9 cellular contexts compared by ENCODE assay signal in genomic region chr16:24700549-24701392, GRCh38. TPM values are rescaled to one million over a fixed set of nuclear protein-coding genes. Genes with fewer than 3 reads are reported as not detected.
A peak's percentile ranks its signal among the peaks of the same experiment; 100 is the strongest.
DNase-seq lines count a peak whose midpoint lies in the region; ATAC-seq and TF ChIP-seq lines count a peak whose summit lies in the region.
"Had no signal": no experiment of that assay in that cellular context is flagged by ENCODE, and none has a peak within 500 bp of the region (broad histone marks: within the 10 kb centered on the region; RNA-seq: fewer than 3 reads in every experiment).

No MANE protein-coding gene starts in this region.

- H3K27ac ChIP-seq in A673 (ENCODE audit: low read depth, low read length, poor library complexity, severe bottlenecking) (no peak overlapping the region), mesenchymal stem cell (ENCODE audit: low read length, poor library complexity, severe bottlenecking) (peak overlapping the region; percentile 88)

- H3K27ac Mint-ChIP-seq in natural killer cell = no peak overlapping the region
- H3K27ac Mint-ChIP-seq: activated naive CD4-positive, alpha-beta T cell treated with anti-CD3 and anti-CD28 coated beads, Interleukin-2, amount 50 U/mL, for 24 hours had no signal

- no peak overlapping the region for H3K23ac ChIP-seq in mesenchymal stem cell (ENCODE audit: low read length in 2 of 2)

- H3K36me3 Mint-ChIP-seq in natural killer cell = no peaks in the 10 kb centered on the region
- H3K36me3 Mint-ChIP-seq: activated naive CD4-positive, alpha-beta T cell treated with anti-CD3 and anti-CD28 coated beads, Interleukin-2, amount 50 U/mL, for 24 hours had no signal

- no peaks in the 10 kb centered on the region for H3K9me3 Mint-ChIP-seq in natural killer cell
- H3K9me3 Mint-ChIP-seq: activated naive CD4-positive, alpha-beta T cell treated with anti-CD3 and anti-CD28 coated beads, Interleukin-2, amount 50 U/mL, for 24 hours had no signal

- DNase-seq in A673 (ENCODE audit: low spot score) = peak; percentile 92
- peak; percentile 93 for DNase-seq in LoVo (ENCODE audit: low spot score)
- peak; percentile 96 for DNase-seq in dermis blood vessel endothelial cell
- peak; percentile 94 for DNase-seq in mesenchymal stem cell
- DNase-seq in activated T-cell treated with anti-CD3 and anti-CD28 coated beads for 4 hours = no peak
- DNase-seq in natural killer cell = no peak

- H2BK5ac ChIP-seq in mesenchymal stem cell (ENCODE audit: low read depth, low read length, poor library complexity, severe bottlenecking) = no peak overlapping the region

- no peaks in the 10 kb centered on the region for H3K4me1 Mint-ChIP-seq in natural killer cell
- H3K4me1 Mint-ChIP-seq: activated naive CD4-positive, alpha-beta T cell treated with anti-CD3 and anti-CD28 coated beads, Interleukin-2, amount 50 U/mL, for 24 hours had no signal

- no peak overlapping the region for H3K4me2 ChIP-seq in mesenchymal stem cell (ENCODE audit: low read length, poor library complexity, severe bottlenecking)

- CTCF ChIA-PET in A673 (lab: Charles Lee) = no interaction called here

- H3K14ac ChIP-seq in mesenchymal stem cell (ENCODE audit: low read length in 2 of 2) = no peak overlapping the region

- peak overlapping the region; percentile 29 to 52 for H3K4ac ChIP-seq in mesenchymal stem cell (ENCODE audit: low read depth in 1 of 2, low read length in 2 of 2)

- TF ChIP-seq CTCF in A673 (conservative IDR thresholded peaks at IDR 0.05; ENCODE audit: low read depth, low read length) = peak; percentile 22
- TF ChIP-seq CTCF in natural killer cell (IDR thresholded peaks at IDR 0.05) = no peak

- no peaks in the 10 kb centered on the region for H3K4me1 ChIP-seq in A673 (ENCODE audit: insufficient read depth, low read length, poor library complexity, severe bottlenecking)
- peaks cover 9% of the 10 kb centered on the region for H3K4me1 ChIP-seq in mesenchymal stem cell (ENCODE audit: control insufficient read depth, insufficient read depth, low read depth, low read length)

- ATAC-seq in HG03565 (IDR thresholded peaks at IDR 0.05; ENCODE audit: unreplicated experiment) (no peak), HG03175 (IDR thresholded peaks at IDR 0.05; ENCODE audit: unreplicated experiment) (no peak), natural killer cell (no peak)

- H3K9me3 ChIP-seq in A673 (ENCODE audit: low read depth, low read length, poor library complexity, severe bottlenecking) = no peaks in the 10 kb centered on the region
- no peaks in the 10 kb centered on the region for H3K9me3 ChIP-seq in mesenchymal stem cell (ENCODE audit: control insufficient read depth, low read length)

- peak overlapping the region; percentile 78 for H4K8ac ChIP-seq in mesenchymal stem cell (ENCODE audit: low read length)

- H3K4me3 ChIP-seq in A673 (ENCODE audit: low read depth, low read length, poor library complexity, severe bottlenecking) (no peak overlapping the region), mesenchymal stem cell (ENCODE audit: insufficient read depth in 1 of 2, low read depth in 1 of 2, low read length in 2 of 2) (no peak overlapping the region)

- H3K27me3 ChIP-seq in A673 (replicated peaks; ENCODE audit: insufficient read depth, low read depth, low read length, poor library complexity) (no peaks in the 10 kb centered on the region), mesenchymal stem cell (ENCODE audit: control insufficient read depth in 1 of 2, insufficient read depth in 1 of 2, low read length in 2 of 2) (no peaks in the 10 kb centered on the region)

- H2BK15ac ChIP-seq in mesenchymal stem cell (ENCODE audit: low read depth, poor library complexity, severe bottlenecking) = peak overlapping the region; percentile 39

- H3K36me3 ChIP-seq in A673 (ENCODE audit: insufficient read depth, low read length, poor library complexity, severe bottlenecking) (no peaks in the 10 kb centered on the region), mesenchymal stem cell (ENCODE audit: control insufficient read depth in 1 of 2, insufficient read depth in 2 of 2, low read depth in 1 of 2, low read length in 2 of 2) (no peaks in the 10 kb centered on the region)

- 52% methylated on average over 11 of the region's 11 CpGs for WGBS in mesenchymal stem cell

- peak overlapping the region; percentile 88 for H4K91ac ChIP-seq in mesenchymal stem cell (ENCODE audit: low read length)

- H3K79me1 ChIP-seq in mesenchymal stem cell (replicated peaks; ENCODE audit: low read length, poor library complexity, severe bottlenecking) = no peaks in the 10 kb centered on the region

- H3K18ac ChIP-seq in mesenchymal stem cell (ENCODE audit: low read depth in 1 of 2, low read length in 2 of 2) = peak overlapping the region; percentile 74 to 92

- peak overlapping the region; percentile 29 for H2BK120ac ChIP-seq in mesenchymal stem cell (ENCODE audit: low read depth, low read length)

- H2BK12ac ChIP-seq in mesenchymal stem cell (ENCODE audit: low read length in 2 of 2) = peak overlapping the region; percentile 90 to 93

- H3K4me3 Mint-ChIP-seq in natural killer cell = no peak overlapping the region
- H3K4me3 Mint-ChIP-seq: activated naive CD4-positive, alpha-beta T cell treated with anti-CD3 and anti-CD28 coated beads, Interleukin-2, amount 50 U/mL, for 24 hours had no signal

- intact Hi-C loops in A673 (cut with micrococcal nuclease; ENCODE audit: unreplicated experiment) = no loop called here
- intact Hi-C loops in natural killer cell (cut with micrococcal nuclease) = no loop called here

- peak overlapping the region; percentile 50 for H2AK5ac ChIP-seq in mesenchymal stem cell (ENCODE audit: low read length, severe bottlenecking)

- H3K9ac ChIP-seq in mesenchymal stem cell (ENCODE audit: low read length) = peak overlapping the region; percentile 29

- POLR2A ChIA-PET in A673 (lab: Charles Lee; ENCODE audit: low non-redundant PET) = interaction anchor here (0.6 kb wide), 1 partner anchor 93 kb away, joined by 3 read pairs; no protein-coding TSS in a partner anchor

- H3K27me3 Mint-ChIP-seq in natural killer cell (ENCODE audit: low read depth in 2 of 2) = peaks cover 7 to 10% of the 10 kb centered on the region in 2 donors
- H3K27me3 Mint-ChIP-seq: activated naive CD4-positive, alpha-beta T cell treated with anti-CD3 and anti-CD28 coated beads, Interleukin-2, amount 50 U/mL, for 24 hours had no signal

- H2AFZ ChIP-seq in mesenchymal stem cell (ENCODE audit: low read depth, low read length) = no peak overlapping the region

- BruUV-seq in A673 (replicated peaks; lab: Mats Ljungman, UMichigan) = no TSS peak

RNA-seq across cellular contexts. Expression of gene TNRC6A, which starts 28.7 kb away (rescaled TPM):
- total RNA-seq in A673 (2021) (88.5 and 90.8 TPM in 2 replicates), dermis blood vessel endothelial cell (31.4 and 47.1 TPM in 2 replicates), natural killer cell (10 to 100 TPM; 53.9 to 68.5 (median 66.3) TPM)
- polyA plus RNA-seq in mesenchymal stem cell (2013, experiment 1 of 2) = 27.6 TPM
- 25.0 TPM for polyA plus RNA-seq in mesenchymal stem cell (2013, experiment 2 of 2)

Comparison
In these comparisons a context has a peak if more than half of its experiments do, and no peak if none do; other contexts are left out.
1. DNase-seq: peak in A673 (single experiment), LoVo (single experiment), dermis blood vessel endothelial cell (single experiment) and mesenchymal stem cell (single experiment); none in activated T-cell treated with anti-CD3 and anti-CD28 coated beads for 4 hours (single experiment) and natural killer cell (single experiment).